ENCODE assay signal across 18 cellular contexts in genomic region chr7:47743898-47744612, GRCh38.
DNase-seq lines count a peak whose midpoint lies in the region; ATAC-seq and TF ChIP-seq lines count a peak whose summit lies in the region.
"Had no signal": no experiment of that assay in that cellular context is flagged by ENCODE, and none has a peak within 500 bp of the region (broad histone marks: within the 10 kb centered on the region; RNA-seq: fewer than 3 reads in every experiment).

No MANE protein-coding gene starts in this region.

- H3K27me3 ChIP-seq in IMR-90 (ENCODE audit: control insufficient read depth, insufficient read depth, low read length): no peaks in the 10 kb centered on the region; the same call in 1 of the 2 replicates
- no peaks in the 10 kb centered on the region for H3K27me3 ChIP-seq in skeletal muscle tissue (ENCODE audit: control insufficient read depth in 3 of 3, insufficient read depth in 3 of 3, low read length in 3 of 3)
- H3K27me3 ChIP-seq: BE2C, heart left ventricle had no signal

- no peaks in the 10 kb centered on the region for H3K79me1 ChIP-seq in IMR-90 (ENCODE audit: low read depth in 1 of 2, low read length in 2 of 2)

- peak overlapping the region; percentile 76 for H2AK9ac ChIP-seq in IMR-90 (replicated peaks; ENCODE audit: low read depth, low read length, poor library complexity)

- H2BK5ac ChIP-seq in IMR-90 (ENCODE audit: low read depth, low read length, poor library complexity, severe bottlenecking): peak overlapping the region; percentile 30

- POLR2A ChIA-PET in IMR-90 (lab: Charles Lee; ENCODE audit: unreplicated experiment): no interaction called here

- no peak overlapping the region for H3K4me2 ChIP-seq in IMR-90 (ENCODE audit: low read depth, low read length)

- no peaks in the 10 kb centered on the region for H4K20me1 ChIP-seq in IMR-90 (ENCODE audit: insufficient read depth, low read length)

- no peak for TF ChIP-seq POLR2A in IMR-90 (IDR thresholded peaks at IDR 0.05; ENCODE audit: low read depth, low read length)

- dilution Hi-C loops in IMR-90 (cut with HindIII; ENCODE audit: low sequenced_read_pairs, unreplicated experiment): no loop called here

- H2AFZ ChIP-seq in IMR-90 (replicated peaks; ENCODE audit: low read length, poor library complexity): peak overlapping the region; percentile 82

- peak overlapping the region; percentile 72 for H3K4ac ChIP-seq in IMR-90 (ENCODE audit: low read depth, low read length)

- H3K9ac ChIP-seq in IMR-90 (ENCODE audit: low read depth, low read length) (peak overlapping the region; percentile 8; the same call in 1 of the 2 replicates), skeletal muscle tissue (ENCODE audit: low read depth in 1 of 3, low read length in 3 of 3) (peak overlapping the region in 1 of 3 donors; percentile 64)

- in situ Hi-C loops in IMR-90 (cut with MboI; ENCODE audit: low sequenced_read_pairs): no loop called here

- H2BK20ac ChIP-seq in IMR-90 (ENCODE audit: low read depth, low read length): peak overlapping the region; percentile 76

- H3K9me3 ChIP-seq in IMR-90 (ENCODE audit: control insufficient read depth, insufficient read depth, low read length) (no peaks in the 10 kb centered on the region), skeletal muscle tissue (ENCODE audit: control insufficient read depth in 3 of 3, low read length in 3 of 3) (no peaks in the 10 kb centered on the region)
- H3K9me3 ChIP-seq: BE2C, heart left ventricle had no signal

- H2BK120ac ChIP-seq in IMR-90 (ENCODE audit: low read depth, low read length): peak overlapping the region; percentile 72

- no peak for ATAC-seq in IMR-90 (ENCODE audit: low read depth)
- ATAC-seq in GM18861 (IDR thresholded peaks at IDR 0.05; ENCODE audit: unreplicated experiment): no peak
- ATAC-seq: left colon, natural killer cell had no signal

- no peak for TF ChIP-seq CTCF in IMR-90 (conservative IDR thresholded peaks at IDR 0.05; ENCODE audit: low read depth, low read length)

- BruUV-seq in IMR-90 (replicated peaks; lab: Mats Ljungman, UMichigan): no TSS peak

- peak overlapping the region; percentile 17; the same call in 1 of the 2 replicates for H3K27ac ChIP-seq in IMR-90 (ENCODE audit: insufficient read depth, low read length)
- no peak overlapping the region for H3K27ac ChIP-seq in skeletal muscle tissue (ENCODE audit: low read depth, low read length)
- H3K27ac ChIP-seq: heart left ventricle, HL-60, VCaP had no signal

- H3K4me1 ChIP-seq in IMR-90 (ENCODE audit: control insufficient read depth, insufficient read depth, low read length) (peaks cover 11% of the 10 kb centered on the region), skeletal muscle tissue (ENCODE audit: control insufficient read depth in 3 of 3, insufficient read depth in 3 of 3, low read length in 3 of 3) (peaks cover 6 to 7% (median 7%) of the 10 kb centered on the region in 3 donors)

- WGBS in IMR-90 (ENCODE audit: extremely low coverage in 2 of 2, insufficient read length in 1 of 2), 2 experiments: 44% methylated on average over 3 of the region's 26 CpGs; no CpG with 5 or more reads in 1 of the 2 experiments

- H3K56ac ChIP-seq in IMR-90 (ENCODE audit: extremely low read depth, insufficient read depth, low read length): no peak overlapping the region

- H4K8ac ChIP-seq in IMR-90 (ENCODE audit: low read depth in 2 of 2, low read length in 2 of 2): peak overlapping the region; percentile 38 to 66

- intact Hi-C loops in IMR-90 (cut with micrococcal nuclease): no loop called here

- H4K91ac ChIP-seq in IMR-90 (ENCODE audit: insufficient read depth, low read depth, low read length): peak overlapping the region; percentile 77

- H2BK15ac ChIP-seq in IMR-90 (ENCODE audit: low read depth, low read length): peak overlapping the region; percentile 78; the same call in 1 of the 3 replicates

- CTCF ChIA-PET in IMR-90 (lab: Yijun Ruan, JAX): interaction anchor here (1.2 kb wide), 1 partner anchor 8 kb away, joined by 4 read pairs; no protein-coding TSS in a partner anchor

- peaks cover 6% of the 10 kb centered on the region; the same call in 1 of the 2 replicates for H3K9me1 ChIP-seq in IMR-90 (ENCODE audit: insufficient read depth, low read length)

- no peak for TF ChIP-seq RAD21 in IMR-90 (IDR thresholded peaks at IDR 0.05; ENCODE audit: low read length)

- no peaks in the 10 kb centered on the region for H3K36me3 ChIP-seq in IMR-90 (ENCODE audit: control insufficient read depth, insufficient read depth, low read length)
- H3K36me3 ChIP-seq in skeletal muscle tissue (ENCODE audit: control insufficient read depth in 3 of 3, insufficient read depth in 3 of 3, low read length in 3 of 3): no peaks in the 10 kb centered on the region
- H3K36me3 ChIP-seq: BE2C, heart left ventricle had no signal

- DNase-seq in IMR-90: no peak
- peak; percentile 48 for DNase-seq in brain pericyte (ENCODE audit: low read depth, low spot score)
- DNase-seq in lung microvascular endothelial cell (ENCODE audit: low read depth in 2 of 2): peak; percentile 22 to 37
- no peak for DNase-seq in stimulated activated CD4-positive, alpha-beta T cell treated with anti-CD3 and anti-CD28 coated beads, Interleukin-15, amount 100 ng/mL, for 24 hours
- no peak for DNase-seq in NCI-H187 treated with DMSO at 0.1 percent for 48 hours (lab: John Stamatoyannopoulos, UW)
- no peak for DNase-seq in HK-2 (ENCODE audit: unreplicated experiment)
- DNase-seq: activated naive CD4-positive, alpha-beta T cell treated with anti-CD3 and anti-CD28 coated beads, Interleukin-2, amount 50 U/mL, for 16 hours; BE2C; central memory CD4-positive, alpha-beta T cell; DMS53; heart left ventricle; Karpas-422; left colon; natural killer cell had no signal

- H4K5ac ChIP-seq in IMR-90 (ENCODE audit: low read depth, low read length): no peak overlapping the region; the same call in 1 of the 2 replicates

- H3K14ac ChIP-seq in IMR-90 (replicated peaks; ENCODE audit: low read depth, low read length): peak overlapping the region; percentile 34; the same call in 1 of the 2 replicates

- H3K23ac ChIP-seq in IMR-90 (ENCODE audit: low read depth, low read length): 0 out of 2 replicates have a peak overlapping the region, but pooled peaks have one; percentile 45

- H3K18ac ChIP-seq in IMR-90 (ENCODE audit: low read depth, low read length): peak overlapping the region; percentile 67; the same call in 1 of the 2 replicates

- H2AK5ac ChIP-seq in IMR-90 (ENCODE audit: low read depth, low read length): peak overlapping the region; percentile 81

- no peak overlapping the region for H3K4me3 ChIP-seq in IMR-90 (ENCODE audit: insufficient read depth, low read depth, low read length)
- peak overlapping the region; percentile 12 to 58 (median 41) for H3K4me3 ChIP-seq in skeletal muscle tissue (ENCODE audit: low read length in 3 of 3)
- H3K4me3 ChIP-seq: heart left ventricle had no signal

TF ChIP-seq in IMR-90, 13 proteins besides CTCF, POLR2A, EP300 and RAD21:
- TF ChIP-seq MAZ (IDR thresholded peaks at IDR 0.05; ENCODE audit: borderline replicate concordance, low read depth, low read length) (no peak), RFX5 (IDR thresholded peaks at IDR 0.05; ENCODE audit: low read depth, low read length) (no peak), ELK1 (IDR thresholded peaks at IDR 0.05; ENCODE audit: borderline replicate concordance, low read depth, low read length) (no peak), FOS (IDR thresholded peaks at IDR 0.05; ENCODE audit: low read depth, low read length) (no peak), SMC3 (IDR thresholded peaks at IDR 0.05; ENCODE audit: low read depth, low read length) (no peak), NFE2L2 (IDR thresholded peaks at IDR 0.05; ENCODE audit: low read depth, low read length) (no peak), RCOR1 (IDR thresholded peaks at IDR 0.05; ENCODE audit: insufficient replicate concordance, low read length) (no peak), CHD1 (IDR thresholded peaks at IDR 0.05; ENCODE audit: low read depth, low read length) (no peak), USF2 (IDR thresholded peaks at IDR 0.05; ENCODE audit: low read depth, low read length) (no peak), MAFK (IDR thresholded peaks at IDR 0.05; ENCODE audit: low read depth, low read length) (no peak), CEBPB (IDR thresholded peaks at IDR 0.05; ENCODE audit: low read depth, low read length) (no peak), BHLHE40 (IDR thresholded peaks at IDR 0.05; ENCODE audit: low read depth, low read length) (no peak), MXI1 (IDR thresholded peaks at IDR 0.05; ENCODE audit: borderline replicate concordance, low read depth, low read length) (no peak)

Comparison
In these comparisons a context has a peak if more than half of its experiments do, and no peak if none do; other contexts are left out.
1. DNase-seq: peak in brain pericyte (single experiment) and lung microvascular endothelial cell (2 of 2); none in IMR-90 (single experiment), stimulated activated CD4-positive, alpha-beta T cell treated with anti-CD3 and anti-CD28 coated beads, Interleukin-15, amount 100 ng/mL, for 24 hours (single experiment), NCI-H187 treated with DMSO at 0.1 percent for 48 hours (single experiment) and HK-2 (single experiment).